In genomic region chrX:123961268-123962005, GRCh38 we compare ENCODE assay signal across 1 cellular context.
TF ChIP-seq lines count a peak whose summit lies in the region.

Gene STAG2, plus strand, starts transcription at chrX:123961706. Its CDS starts 60,922 bp downstream, at chrX:124022628.

TF ChIP-seq in HEK293, 187 proteins besides CTCF, POLR2A, EP300 and RAD21 (continued from another document and continues in another):
- TF ChIP-seq, protein P1, sequence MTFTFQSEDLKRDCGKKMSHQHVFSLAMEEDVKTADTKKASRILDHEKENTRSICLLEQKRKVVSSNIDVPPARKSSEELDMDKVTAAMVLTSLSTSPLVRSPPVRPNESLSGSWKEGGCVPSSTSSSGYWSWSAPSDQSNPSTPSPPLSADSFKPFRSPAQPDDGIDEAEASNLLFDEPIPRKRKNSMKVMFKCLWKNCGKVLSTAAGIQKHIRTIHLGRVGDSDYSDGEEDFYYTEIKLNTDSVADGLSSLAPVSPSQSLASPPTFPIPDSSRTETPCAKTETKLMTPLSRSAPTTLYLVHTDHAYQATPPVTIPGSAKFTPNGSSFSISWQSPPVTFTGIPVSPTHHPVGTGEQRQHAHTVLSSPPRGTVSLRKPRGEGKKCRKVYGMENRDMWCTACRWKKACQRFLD (tag by site-specific recombination; IDR thresholded peaks at IDR 0.05), result no peak
- no peak for TF ChIP-seq ZNF416 (tag by site-specific recombination; IDR thresholded peaks at IDR 0.05)
- no peak for TF ChIP-seq ZNF132 (tag by site-specific recombination; IDR thresholded peaks at IDR 0.05; ENCODE audit: borderline replicate concordance)
- TF ChIP-seq ZNF791 (tag by site-specific recombination; IDR thresholded peaks at IDR 0.05), result no peak
- no peak for TF ChIP-seq ZNF529 (tag by site-specific recombination; IDR thresholded peaks at IDR 0.05; ENCODE audit: insufficient replicate concordance)
- no peak for TF ChIP-seq GLI2 (tag by site-specific recombination; IDR thresholded peaks at IDR 0.05; ENCODE audit: borderline replicate concordance, low read depth)
- TF ChIP-seq KLF8 (tag by site-specific recombination; IDR thresholded peaks at IDR 0.05), result peak; percentile 89
- TF ChIP-seq ZNF843 (tag by site-specific recombination; IDR thresholded peaks at IDR 0.05), result no peak
- peak; percentile 49 for TF ChIP-seq ZNF629 (tag by site-specific recombination; IDR thresholded peaks at IDR 0.05)
- TF ChIP-seq ZNF146 (tag by site-specific recombination; IDR thresholded peaks at IDR 0.05), result no peak
- TF ChIP-seq ZNF626 (tag by site-specific recombination; IDR thresholded peaks at IDR 0.05), result no peak
- peak; percentile 52; the same call in 1 of the 2 replicates for TF ChIP-seq WT1 (tag by site-specific recombination; IDR thresholded peaks at IDR 0.05)
- TF ChIP-seq ZNF830 (tag by site-specific recombination; IDR thresholded peaks at IDR 0.05; ENCODE audit: low read depth), result no peak
- TF ChIP-seq HOXA7 (CRISPR knock-in tag; IDR thresholded peaks at IDR 0.05; ENCODE audit: borderline replicate concordance), result no peak
- TF ChIP-seq GFI1B (tag by site-specific recombination; IDR thresholded peaks at IDR 0.05), result no peak
- no peak for TF ChIP-seq ZNF658 (tag by site-specific recombination; IDR thresholded peaks at IDR 0.05)
- no peak for TF ChIP-seq ZNF280D (tag by site-specific recombination; IDR thresholded peaks at IDR 0.05)
- no peak for TF ChIP-seq ZNF10 (tag by site-specific recombination; IDR thresholded peaks at IDR 0.05)
- TF ChIP-seq ZNF362 (tag by site-specific recombination; IDR thresholded peaks at IDR 0.05), result no peak
- peak; percentile 52; the same call in 1 of the 2 replicates for TF ChIP-seq PRDM10 (tag by site-specific recombination; IDR thresholded peaks at IDR 0.05)
- TF ChIP-seq ZNF266 (tag by site-specific recombination; IDR thresholded peaks at IDR 0.05; ENCODE audit: low read depth), result no peak
- peak; percentile 94 for TF ChIP-seq ZNF341 (tag by site-specific recombination; IDR thresholded peaks at IDR 0.05; ENCODE audit: low read depth)
- TF ChIP-seq ZNF585B (tag by site-specific recombination; IDR thresholded peaks at IDR 0.05), result no peak
- TF ChIP-seq ZNF548 (tag by site-specific recombination; IDR thresholded peaks at IDR 0.05), result no peak
- TF ChIP-seq HOXC10 (CRISPR knock-in tag; IDR thresholded peaks at IDR 0.05), result no peak
- TF ChIP-seq ZFP37 (tag by site-specific recombination; IDR thresholded peaks at IDR 0.05), result no peak
- no peak; the same call in none of the 2 replicates for TF ChIP-seq ZNF501 (tag by site-specific recombination; IDR thresholded peaks at IDR 0.05)
- no peak for TF ChIP-seq ZNF544 (tag by site-specific recombination; IDR thresholded peaks at IDR 0.05)
- no peak for TF ChIP-seq ZNF621 (tag by site-specific recombination; IDR thresholded peaks at IDR 0.05)
- peak; percentile 68 for TF ChIP-seq YY2 (tag by site-specific recombination; IDR thresholded peaks at IDR 0.05)
- TF ChIP-seq ZFP41 (tag by site-specific recombination; IDR thresholded peaks at IDR 0.05; ENCODE audit: borderline replicate concordance), result no peak
- no peak for TF ChIP-seq ZNF140 (tag by site-specific recombination; IDR thresholded peaks at IDR 0.05)
- TF ChIP-seq GLI4 (tag by site-specific recombination; IDR thresholded peaks at IDR 0.05), result no peak
- TF ChIP-seq EGR2 (tag by site-specific recombination; IDR thresholded peaks at IDR 0.05; ENCODE audit: low read depth), result 0 out of 2 replicates have a peak, but pooled peaks have one; percentile 42
- no peak for TF ChIP-seq ZNF114 (tag by site-specific recombination; IDR thresholded peaks at IDR 0.05)
- no peak for TF ChIP-seq FEZF1 (tag by site-specific recombination; IDR thresholded peaks at IDR 0.05)
- TF ChIP-seq ZNF274 (IDR thresholded peaks at IDR 0.05; ENCODE audit: low read length), result no peak
- TF ChIP-seq ZNF274 (tag by site-specific recombination; IDR thresholded peaks at IDR 0.05; ENCODE audit: borderline replicate concordance), result no peak
- TF ChIP-seq ZNF645 (tag by site-specific recombination; IDR thresholded peaks at IDR 0.05), result no peak
- TF ChIP-seq ZNF391 (tag by site-specific recombination; IDR thresholded peaks at IDR 0.05; ENCODE audit: borderline replicate concordance, low read depth), result no peak
- TF ChIP-seq ZNF76 (tag by site-specific recombination; IDR thresholded peaks at IDR 0.05; ENCODE audit: borderline replicate concordance, low read depth), result peak; percentile 55; the same call in 1 of the 2 replicates
- TF ChIP-seq, protein P2, sequence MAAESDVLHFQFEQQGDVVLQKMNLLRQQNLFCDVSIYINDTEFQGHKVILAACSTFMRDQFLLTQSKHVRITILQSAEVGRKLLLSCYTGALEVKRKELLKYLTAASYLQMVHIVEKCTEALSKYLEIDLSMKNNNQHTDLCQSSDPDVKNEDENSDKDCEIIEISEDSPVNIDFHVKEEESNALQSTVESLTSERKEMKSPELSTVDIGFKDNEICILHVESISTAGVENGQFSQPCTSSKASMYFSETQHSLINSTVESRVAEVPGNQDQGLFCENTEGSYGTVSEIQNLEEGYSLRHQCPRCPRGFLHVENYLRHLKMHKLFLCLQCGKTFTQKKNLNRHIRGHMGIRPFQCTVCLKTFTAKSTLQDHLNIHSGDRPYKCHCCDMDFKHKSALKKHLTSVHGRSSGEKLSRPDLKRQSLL (tag by site-specific recombination; IDR thresholded peaks at IDR 0.05), result no peak
- TF ChIP-seq IKZF3 (tag by site-specific recombination; IDR thresholded peaks at IDR 0.05), result peak; percentile 74
- TF ChIP-seq ZNF596 (tag by site-specific recombination; IDR thresholded peaks at IDR 0.05), result no peak
- no peak for TF ChIP-seq ZNF785 (tag by site-specific recombination; IDR thresholded peaks at IDR 0.05)
- TF ChIP-seq ZNF112 (tag by site-specific recombination; IDR thresholded peaks at IDR 0.05), result no peak
- no peak for TF ChIP-seq ZNF600 (tag by site-specific recombination; IDR thresholded peaks at IDR 0.05)
- no peak for TF ChIP-seq ZNF510 (tag by site-specific recombination; IDR thresholded peaks at IDR 0.05; ENCODE audit: insufficient replicate concordance)
- TF ChIP-seq, protein P3, sequence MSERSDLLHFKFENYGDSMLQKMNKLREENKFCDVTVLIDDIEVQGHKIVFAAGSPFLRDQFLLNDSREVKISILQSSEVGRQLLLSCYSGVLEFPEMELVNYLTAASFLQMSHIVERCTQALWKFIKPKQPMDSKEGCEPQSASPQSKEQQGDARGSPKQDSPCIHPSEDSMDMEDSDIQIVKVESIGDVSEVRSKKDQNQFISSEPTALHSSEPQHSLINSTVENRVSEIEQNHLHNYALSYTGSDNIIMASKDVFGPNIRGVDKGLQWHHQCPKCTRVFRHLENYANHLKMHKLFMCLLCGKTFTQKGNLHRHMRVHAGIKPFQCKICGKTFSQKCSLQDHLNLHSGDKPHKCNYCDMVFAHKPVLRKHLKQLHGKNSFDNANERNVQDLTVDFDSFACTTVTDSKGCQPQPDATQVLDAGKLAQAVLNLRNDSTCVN (tag by site-specific recombination; optimal IDR thresholded peaks at IDR 0.05), result peak; percentile 28
- TF ChIP-seq SALL2 (tag by site-specific recombination; IDR thresholded peaks at IDR 0.05; ENCODE audit: borderline replicate concordance), result no peak
- TF ChIP-seq SP2 (tag by site-specific recombination; IDR thresholded peaks at IDR 0.05), result peak; percentile 32
- TF ChIP-seq ZNF560 (tag by site-specific recombination; IDR thresholded peaks at IDR 0.05; ENCODE audit: borderline replicate concordance), result no peak
- no peak for TF ChIP-seq ZNF138 (tag by site-specific recombination; IDR thresholded peaks at IDR 0.05; ENCODE audit: borderline replicate concordance)
- peak; percentile 69 for TF ChIP-seq ZXDB (tag by site-specific recombination; IDR thresholded peaks at IDR 0.05)
- no peak for TF ChIP-seq ZNF558 (tag by site-specific recombination; IDR thresholded peaks at IDR 0.05)
- no peak for TF ChIP-seq ZNF48 (tag by site-specific recombination; IDR thresholded peaks at IDR 0.05)
- no peak for TF ChIP-seq MEIS1 (CRISPR knock-in tag; IDR thresholded peaks at IDR 0.05; ENCODE audit: borderline replicate concordance)
- no peak for TF ChIP-seq TCF7L2 (IDR thresholded peaks at IDR 0.05; ENCODE audit: borderline replicate concordance, low read depth, low read length)
- peak; percentile 46; the same call in 1 of the 2 replicates for TF ChIP-seq SP7 (tag by site-specific recombination; IDR thresholded peaks at IDR 0.05)
- no peak for TF ChIP-seq ZNF354C (tag by site-specific recombination; IDR thresholded peaks at IDR 0.05; ENCODE audit: borderline replicate concordance, low read depth)
- no peak for TF ChIP-seq ZNF701 (tag by site-specific recombination; IDR thresholded peaks at IDR 0.05)
- TF ChIP-seq ZBTB21 (tag by site-specific recombination; IDR thresholded peaks at IDR 0.05), result no peak
- peak; percentile 39; the same call in 1 of the 2 replicates for TF ChIP-seq ZBTB48 (tag by site-specific recombination; IDR thresholded peaks at IDR 0.05)
- no peak for TF ChIP-seq ZSCAN4 (tag by site-specific recombination; IDR thresholded peaks at IDR 0.05)
- TF ChIP-seq ZNF555 (tag by site-specific recombination; conservative IDR thresholded peaks at IDR 0.05), result no peak
- TF ChIP-seq ZNF837 (tag by site-specific recombination; IDR thresholded peaks at IDR 0.05), result no peak
- TF ChIP-seq RBAK (tag by site-specific recombination; IDR thresholded peaks at IDR 0.05), result no peak
